Comparison of ENCODE assay signal across 1 cellular context in the genomic region with DNA sequence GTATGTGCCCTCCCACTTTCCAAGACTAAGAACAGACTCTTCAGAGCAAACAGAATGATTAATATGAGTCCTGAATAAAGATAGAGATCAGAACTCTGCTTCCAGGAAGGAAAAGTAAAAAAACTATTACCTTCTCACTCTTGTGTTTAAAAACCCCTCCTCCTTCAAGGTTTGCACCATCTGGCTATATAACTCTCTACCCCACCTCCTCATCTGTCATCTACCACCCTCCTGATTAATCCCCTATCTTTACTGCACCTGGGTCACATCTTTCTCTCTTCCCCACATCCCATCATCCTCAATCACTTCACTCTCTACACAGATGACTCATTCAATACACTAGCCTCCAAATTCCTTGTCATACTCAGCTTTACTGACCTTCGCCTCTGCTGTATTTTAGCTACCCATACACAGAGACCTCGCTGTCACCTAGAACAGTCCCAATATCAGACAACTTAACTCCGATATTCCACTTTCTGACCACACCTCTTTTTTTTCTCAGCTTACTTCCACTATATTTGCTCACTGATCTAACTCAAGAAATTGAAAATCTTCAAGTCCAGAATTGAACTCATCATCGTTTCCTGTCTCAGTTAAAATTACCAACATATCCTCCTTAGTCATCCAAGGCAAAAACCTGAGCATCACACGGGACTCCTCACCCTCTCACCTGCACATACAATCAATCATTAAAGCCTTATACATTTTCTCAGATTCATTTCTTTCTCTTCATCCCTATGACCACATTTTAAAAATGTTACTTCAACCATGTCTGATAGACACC.
A peak's percentile ranks its signal among the peaks of the same experiment; 100 is the strongest.
TF ChIP-seq lines count a peak whose summit lies in the region.

No MANE protein-coding gene starts in this region.

TF ChIP-seq in HepG2, 621 proteins besides CTCF, POLR2A, EP300 and RAD21 (continued from another document):
- TF ChIP-seq, protein P1, sequence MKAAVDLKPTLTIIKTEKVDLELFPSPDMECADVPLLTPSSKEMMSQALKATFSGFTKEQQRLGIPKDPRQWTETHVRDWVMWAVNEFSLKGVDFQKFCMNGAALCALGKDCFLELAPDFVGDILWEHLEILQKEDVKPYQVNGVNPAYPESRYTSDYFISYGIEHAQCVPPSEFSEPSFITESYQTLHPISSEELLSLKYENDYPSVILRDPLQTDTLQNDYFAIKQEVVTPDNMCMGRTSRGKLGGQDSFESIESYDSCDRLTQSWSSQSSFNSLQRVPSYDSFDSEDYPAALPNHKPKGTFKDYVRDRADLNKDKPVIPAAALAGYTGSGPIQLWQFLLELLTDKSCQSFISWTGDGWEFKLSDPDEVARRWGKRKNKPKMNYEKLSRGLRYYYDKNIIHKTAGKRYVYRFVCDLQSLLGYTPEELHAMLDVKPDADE (CRISPR knock-in tag; IDR thresholded peaks at IDR 0.05) = no peak
- TF ChIP-seq ZNF616 (CRISPR knock-in tag; IDR thresholded peaks at IDR 0.05; ENCODE audit: low read depth) (no peak), TRAFD1 (CRISPR knock-in tag; IDR thresholded peaks at IDR 0.05; ENCODE audit: borderline replicate concordance) (no peak), FOXA1 (IDR thresholded peaks at IDR 0.05) (no peak), FOXA1 (CRISPR knock-in tag; IDR thresholded peaks at IDR 0.05) (peak; percentile 63), ZNF777 (CRISPR knock-in tag; IDR thresholded peaks at IDR 0.05) (no peak), JUN (CRISPR knock-in tag; IDR thresholded peaks at IDR 0.05) (peak; percentile 78), MTF2 (CRISPR knock-in tag; IDR thresholded peaks at IDR 0.05; ENCODE audit: borderline replicate concordance) (no peak), ZNF609 (CRISPR knock-in tag; IDR thresholded peaks at IDR 0.05; ENCODE audit: borderline replicate concordance) (peak; percentile 51; the same call in 1 of the 2 replicates), SOX13 (IDR thresholded peaks at IDR 0.05) (no peak), SOX13 (CRISPR knock-in tag; conservative IDR thresholded peaks at IDR 0.05 in 1 of 2, IDR thresholded peaks at IDR 0.05 in 1 of 2) (peak in 1 of 2 experiments; percentile 34; a peak in 1 of 4 replicates), CHD4 (IDR thresholded peaks at IDR 0.05; ENCODE audit: borderline replicate concordance, low read length) (no peak), ZNF513 (CRISPR knock-in tag; conservative IDR thresholded peaks at IDR 0.05) (no peak), HDAC2 (CRISPR knock-in tag; IDR thresholded peaks at IDR 0.05) (0 out of 2 replicates have a peak, but pooled peaks have one; percentile 52)
- TF ChIP-seq, protein P2, sequence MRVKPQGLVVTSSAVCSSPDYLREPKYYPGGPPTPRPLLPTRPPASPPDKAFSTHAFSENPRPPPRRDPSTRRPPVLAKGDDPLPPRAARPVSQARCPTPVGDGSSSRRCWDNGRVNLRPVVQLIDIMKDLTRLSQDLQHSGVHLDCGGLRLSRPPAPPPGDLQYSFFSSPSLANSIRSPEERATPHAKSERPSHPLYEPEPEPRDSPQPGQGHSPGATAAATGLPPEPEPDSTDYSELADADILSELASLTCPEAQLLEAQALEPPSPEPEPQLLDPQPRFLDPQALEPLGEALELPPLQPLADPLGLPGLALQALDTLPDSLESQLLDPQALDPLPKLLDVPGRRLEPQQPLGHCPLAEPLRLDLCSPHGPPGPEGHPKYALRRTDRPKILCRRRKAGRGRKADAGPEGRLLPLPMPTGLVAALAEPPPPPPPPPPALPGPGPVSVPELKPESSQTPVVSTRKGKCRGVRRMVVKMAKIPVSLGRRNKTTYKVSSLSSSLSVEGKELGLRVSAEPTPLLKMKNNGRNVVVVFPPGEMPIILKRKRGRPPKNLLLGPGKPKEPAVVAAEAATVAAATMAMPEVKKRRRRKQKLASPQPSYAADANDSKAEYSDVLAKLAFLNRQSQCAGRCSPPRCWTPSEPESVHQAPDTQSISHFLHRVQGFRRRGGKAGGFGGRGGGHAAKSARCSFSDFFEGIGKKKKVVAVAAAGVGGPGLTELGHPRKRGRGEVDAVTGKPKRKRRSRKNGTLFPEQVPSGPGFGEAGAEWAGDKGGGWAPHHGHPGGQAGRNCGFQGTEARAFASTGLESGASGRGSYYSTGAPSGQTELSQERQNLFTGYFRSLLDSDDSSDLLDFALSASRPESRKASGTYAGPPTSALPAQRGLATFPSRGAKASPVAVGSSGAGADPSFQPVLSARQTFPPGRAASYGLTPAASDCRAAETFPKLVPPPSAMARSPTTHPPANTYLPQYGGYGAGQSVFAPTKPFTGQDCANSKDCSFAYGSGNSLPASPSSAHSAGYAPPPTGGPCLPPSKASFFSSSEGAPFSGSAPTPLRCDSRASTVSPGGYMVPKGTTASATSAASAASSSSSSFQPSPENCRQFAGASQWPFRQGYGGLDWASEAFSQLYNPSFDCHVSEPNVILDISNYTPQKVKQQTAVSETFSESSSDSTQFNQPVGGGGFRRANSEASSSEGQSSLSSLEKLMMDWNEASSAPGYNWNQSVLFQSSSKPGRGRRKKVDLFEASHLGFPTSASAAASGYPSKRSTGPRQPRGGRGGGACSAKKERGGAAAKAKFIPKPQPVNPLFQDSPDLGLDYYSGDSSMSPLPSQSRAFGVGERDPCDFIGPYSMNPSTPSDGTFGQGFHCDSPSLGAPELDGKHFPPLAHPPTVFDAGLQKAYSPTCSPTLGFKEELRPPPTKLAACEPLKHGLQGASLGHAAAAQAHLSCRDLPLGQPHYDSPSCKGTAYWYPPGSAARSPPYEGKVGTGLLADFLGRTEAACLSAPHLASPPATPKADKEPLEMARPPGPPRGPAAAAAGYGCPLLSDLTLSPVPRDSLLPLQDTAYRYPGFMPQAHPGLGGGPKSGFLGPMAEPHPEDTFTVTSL (CRISPR knock-in tag; IDR thresholded peaks at IDR 0.05; ENCODE audit: borderline replicate concordance) = peak; percentile 49; the same call in 1 of the 2 replicates
- TF ChIP-seq, protein P3, sequence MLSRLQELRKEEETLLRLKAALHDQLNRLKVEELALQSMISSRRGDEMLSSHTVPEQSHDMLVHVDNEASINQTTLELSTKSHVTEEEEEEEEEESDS (CRISPR knock-in tag; IDR thresholded peaks at IDR 0.05; ENCODE audit: borderline replicate concordance) = no peak
TF ChIP-seq in HepG2: peak in this region for 25.
